In genomic region chr2:232632904-232633412, GRCh38 we compare ENCODE assay signal across 8 cellular contexts. TPM values are rescaled to one million over a fixed set of nuclear protein-coding genes. Genes with fewer than 3 reads are reported as not detected.
A peak's percentile ranks its signal among the peaks of the same experiment; 100 is the strongest.
DNase-seq lines count a peak whose midpoint lies in the region; ATAC-seq and TF ChIP-seq lines count a peak whose summit lies in the region.

No MANE protein-coding gene starts in this region.

- TF ChIP-seq CTCF in gastrocnemius medialis (IDR thresholded peaks at IDR 0.05 in 4 of 5, conservative IDR thresholded peaks at IDR 0.05 in 1 of 5), result no peak

- peak overlapping the region; percentile 44 for H3K4me3 Mint-ChIP-seq in activated CD8-positive, alpha-beta memory T cell treated with anti-CD3 and anti-CD28 coated beads, Interleukin-2, amount 10 ng/mL, durations not matched to agents 7 days and 5 days

- H3K9me3 Mint-ChIP-seq in activated CD8-positive, alpha-beta memory T cell treated with anti-CD3 and anti-CD28 coated beads, Interleukin-2, amount 10 ng/mL, durations not matched to agents 7 days and 5 days (ENCODE audit: low read depth), result no peaks in the 10 kb centered on the region

- H3K27ac Mint-ChIP-seq in activated CD8-positive, alpha-beta memory T cell treated with anti-CD3 and anti-CD28 coated beads, Interleukin-2, amount 10 ng/mL, durations not matched to agents 7 days and 5 days, result no peak overlapping the region

- no peak for DNase-seq in activated CD8-positive, alpha-beta memory T cell treated with anti-CD3 and anti-CD28 coated beads, Interleukin-2, amount 10 ng/mL, durations not matched to agents 7 days and 5 days
- DNase-seq in activated CD8-positive, alpha-beta memory T cell treated with anti-CD3 and anti-CD28 coated beads for 24 hours, result no peak
- peak; percentile 15 for DNase-seq in amniotic epithelial cell (ENCODE audit: low read depth)
- DNase-seq in iPS DF 6.9 (ENCODE audit: low read depth, low spot score), result no peak
- DNase-seq in gastrocnemius medialis, result peak; percentile 43 to 64
- DNase-seq in RKO (ENCODE audit: low spot score), result no peak

- no peaks in the 10 kb centered on the region for H3K36me3 ChIP-seq in iPS DF 6.9 (ENCODE audit: control insufficient read depth, insufficient read depth, low read length)
- no peaks in the 10 kb centered on the region for H3K36me3 ChIP-seq in gastrocnemius medialis

- ATAC-seq in activated CD8-positive, alpha-beta memory T cell treated with anti-CD3 and anti-CD28 coated beads, Interleukin-2, amount 10 ng/mL, durations not matched to agents 7 days and 5 days, result peak; percentile 11
- ATAC-seq in gastrocnemius medialis, result peak; percentile 37 to 38
- no peak for ATAC-seq in HG02588 (IDR thresholded peaks at IDR 0.05; ENCODE audit: unreplicated experiment)
- no peak for ATAC-seq in GM21515 (IDR thresholded peaks at IDR 0.05; ENCODE audit: unreplicated experiment)

- H3K27me3 ChIP-seq in iPS DF 6.9 (ENCODE audit: control insufficient read depth, insufficient read depth, low read length) (peaks cover 31% of the 10 kb centered on the region), gastrocnemius medialis (peaks cover 27 to 41% (median 31%) of the 10 kb centered on the region in 3 donors)

- H3K4me1 Mint-ChIP-seq in activated CD8-positive, alpha-beta memory T cell treated with anti-CD3 and anti-CD28 coated beads, Interleukin-2, amount 10 ng/mL, durations not matched to agents 7 days and 5 days, result peaks cover 7% of the 10 kb centered on the region

- WGBS in iPS DF 6.9 (ENCODE audit: insufficient coverage, insufficient read length), result no CpG with 5 or more reads among the region's 40 CpGs

- H3K4me3 ChIP-seq in iPS DF 6.9 (ENCODE audit: low read length) (peak overlapping the region; percentile 45; the same call in 1 of the 2 replicates), gastrocnemius medialis (peak overlapping the region; percentile 52 to 80 (median 65))

- no peaks in the 10 kb centered on the region for H3K9me3 ChIP-seq in iPS DF 6.9 (ENCODE audit: control insufficient read depth, insufficient read depth, low read length)
- no peaks in the 10 kb centered on the region for H3K9me3 ChIP-seq in gastrocnemius medialis

- no peaks in the 10 kb centered on the region for H3K36me3 Mint-ChIP-seq in activated CD8-positive, alpha-beta memory T cell treated with anti-CD3 and anti-CD28 coated beads, Interleukin-2, amount 10 ng/mL, durations not matched to agents 7 days and 5 days

- H3K27ac ChIP-seq in iPS DF 6.9 (ENCODE audit: low read length), result no peak overlapping the region
- H3K27ac ChIP-seq in gastrocnemius medialis, result peak overlapping the region; percentile 68 to 79 (median 75)

- intact Hi-C loops in gastrocnemius medialis (cut with DNase I; ENCODE audit: low total_unique reads), result no loop called here

- no peak for TF ChIP-seq POLR2A in gastrocnemius medialis (IDR thresholded peaks at IDR 0.05)

- H3K4me1 ChIP-seq in iPS DF 6.9 (ENCODE audit: control insufficient read depth, insufficient read depth, low read length) (peaks cover 3% of the 10 kb centered on the region), gastrocnemius medialis (peaks cover 4 to 9% of the 10 kb centered on the region in 2 donors)

- H3K27me3 Mint-ChIP-seq in activated CD8-positive, alpha-beta memory T cell treated with anti-CD3 and anti-CD28 coated beads, Interleukin-2, amount 10 ng/mL, durations not matched to agents 7 days and 5 days, result peaks cover 52% of the 10 kb centered on the region

- in situ Hi-C loops in gastrocnemius medialis (cut with MboI; ENCODE audit: low sequenced_read_pairs in 4 of 4), result no loop called here

- CTCF ChIA-PET in activated CD8-positive, alpha-beta memory T cell treated with anti-CD3 and anti-CD28 coated beads, Interleukin-2, amount 10 ng/mL, durations not matched to agents 7 days and 5 days (lab: Charles Lee), result interaction anchor here (1.0 to 1.5 kb wide), 4 partner anchors 9 to 28 kb away, joined by 3 to 5 read pairs (median 4); no protein-coding TSS in a partner anchor

RNA-seq across cellular contexts. Expression of gene EFHD1, which starts 0.4 kb away (rescaled TPM):
- 1 to 10 TPM in 1 of 2 experiments, under 1 TPM in 1; 0.23 to 1.4 TPM for total RNA-seq in activated CD8-positive, alpha-beta memory T cell treated with anti-CD3 and anti-CD28 coated beads, Interleukin-2, amount 10 ng/mL, durations not matched to agents 7 days and 5 days
- total RNA-seq in gastrocnemius medialis, result 10 to 100 TPM; 13.4 to 29.0 (median 13.9) TPM

Comparison
In these comparisons a context has a peak if more than half of its experiments do, and no peak if none do; other contexts are left out.
1. ATAC-seq: peak in activated CD8-positive, alpha-beta memory T cell treated with anti-CD3 and anti-CD28 coated beads, Interleukin-2, amount 10 ng/mL, durations not matched to agents 7 days and 5 days (single experiment) and gastrocnemius medialis (2 of 2); none in HG02588 (single experiment) and GM21515 (single experiment).
2. DNase-seq: peak in amniotic epithelial cell (single experiment) and gastrocnemius medialis (2 of 2); none in activated CD8-positive, alpha-beta memory T cell treated with anti-CD3 and anti-CD28 coated beads, Interleukin-2, amount 10 ng/mL, durations not matched to agents 7 days and 5 days (single experiment), activated CD8-positive, alpha-beta memory T cell treated with anti-CD3 and anti-CD28 coated beads for 24 hours (single experiment), iPS DF 6.9 (single experiment) and RKO (single experiment).
3. RNA of gene EFHD1, which starts 0.4 kb away (total RNA-seq): 13.4 to 29.0 TPM in gastrocnemius medialis; 0.23 to 1.4 TPM in activated CD8-positive, alpha-beta memory T cell treated with anti-CD3 and anti-CD28 coated beads, Interleukin-2, amount 10 ng/mL, durations not matched to agents 7 days and 5 days; every median in the first group is over 4 times any median in the second.